Comparison of ENCODE assay signal across 8 cellular contexts in the genomic region with DNA sequence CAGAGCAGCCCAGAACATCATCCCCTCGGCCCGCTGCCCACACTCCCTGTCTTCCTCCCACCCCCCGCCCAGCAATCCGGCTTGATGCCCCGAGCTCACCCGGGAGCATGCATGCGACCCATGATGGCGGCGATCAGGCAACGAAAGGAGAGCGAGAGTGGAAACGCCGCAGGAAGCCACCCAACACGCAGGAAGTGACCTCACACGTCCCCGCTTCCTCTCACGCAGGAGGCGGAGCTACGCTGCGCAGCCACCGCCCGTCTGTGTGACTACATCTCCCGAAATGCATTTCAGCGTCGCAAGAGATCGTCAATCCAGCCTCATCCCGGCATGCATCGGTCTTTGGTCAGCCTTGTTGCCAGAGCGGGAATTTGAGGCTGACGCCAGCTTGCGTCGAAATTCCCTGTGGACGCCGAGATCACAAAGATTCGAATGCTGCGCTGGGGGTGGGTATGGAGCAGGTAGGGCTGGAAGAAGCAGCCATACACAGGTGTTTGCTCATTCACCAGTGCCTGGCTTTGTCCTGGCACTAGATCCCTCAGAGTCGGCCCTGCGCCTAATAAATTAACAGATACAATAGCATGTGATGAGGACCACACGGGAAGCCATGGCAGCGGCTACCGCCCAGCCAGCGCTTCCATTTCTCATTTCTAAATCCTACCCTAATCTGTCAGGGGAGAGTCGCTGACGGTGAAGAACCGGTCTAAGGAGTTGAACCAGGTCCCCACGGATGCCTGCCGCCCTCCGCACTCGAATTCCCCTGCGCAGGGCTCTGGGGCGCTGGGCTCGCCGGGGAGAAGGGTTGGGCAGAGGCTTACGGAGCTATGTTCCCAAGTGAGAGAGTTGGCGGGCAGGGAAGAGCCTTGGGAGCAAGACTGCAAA. TPM values are rescaled to one million over a fixed set of nuclear protein-coding genes. Genes with fewer than 3 reads are reported as not detected.
DNase-seq lines count a peak whose midpoint lies in the region; ATAC-seq, FAIRE-seq and TF ChIP-seq lines count a peak whose summit lies in the region.

RPS13 (minus strand) TSS at position 148 of the 882 bp plus-strand sequence; CDS start at position 122, 26 bp downstream.

- peak; percentile 80 for FAIRE-seq in H54 (lab: Jason Lieb, UNC)

- peak within 1 kb of the TSS; percentile 98 to 99 for H3K27ac Mint-ChIP-seq in natural killer cell treated with Interleukin-12 subunit alpha and Interleukin-12 subunit beta and Interleukin-15 and Interleukin-18, amount 100 ng/mL, for 72 hours

- peaks cover 51% of the 10 kb centered on the region for H3K79me2 ChIP-seq in Loucy (ENCODE audit: insufficient read depth, low read length)

- H3K4me1 ChIP-seq in Loucy (ENCODE audit: insufficient read depth, low read length, poor library complexity, severe bottlenecking): peaks cover 23% of the 10 kb centered on the region

- H3K9me2 ChIP-seq in Loucy (replicated peaks; ENCODE audit: low read depth, low read length): no peaks in the 10 kb centered on the region

- no peaks in the 10 kb centered on the region for H3K9me3 Mint-ChIP-seq in natural killer cell treated with Interleukin-12 subunit alpha and Interleukin-12 subunit beta and Interleukin-15 and Interleukin-18, amount 100 ng/mL, for 72 hours

- peak within 1 kb of the TSS; percentile 93 for H3K9ac ChIP-seq in Loucy (ENCODE audit: low read depth, low read length, poor library complexity, severe bottlenecking)

- peak; percentile 99 to 100 for ATAC-seq in natural killer cell treated with Interleukin-12 subunit alpha and Interleukin-12 subunit beta and Interleukin-15 and Interleukin-18, amount 100 ng/mL, for 72 hours
- peak; percentile 98 for ATAC-seq in stimulated activated naive CD8-positive, alpha-beta T cell treated with anti-CD3 and anti-CD28 coated beads, Interleukin-15, Interleukin-2, amounts not matched to agents 100 U/mL and 50 U/mL, for 24 hours

- H4K20me1 ChIP-seq in Loucy (ENCODE audit: insufficient read depth, low read length, poor library complexity, severe bottlenecking): peaks cover 34% of the 10 kb centered on the region

- H3K36me3 Mint-ChIP-seq in natural killer cell treated with Interleukin-12 subunit alpha and Interleukin-12 subunit beta and Interleukin-15 and Interleukin-18, amount 100 ng/mL, for 72 hours: peaks cover 35% of the 10 kb centered on the region

- H3K4me1 Mint-ChIP-seq in natural killer cell treated with Interleukin-12 subunit alpha and Interleukin-12 subunit beta and Interleukin-15 and Interleukin-18, amount 100 ng/mL, for 72 hours (ENCODE audit: low read depth in 2 of 2): peaks cover 38 to 46% of the 10 kb centered on the region in 2 donors

- H3K9me3 ChIP-seq in Loucy (ENCODE audit: insufficient read depth, low read depth, low read length): no peaks in the 10 kb centered on the region

- peak within 1 kb of the TSS; percentile 100 for H3K4me3 Mint-ChIP-seq in natural killer cell treated with Interleukin-12 subunit alpha and Interleukin-12 subunit beta and Interleukin-15 and Interleukin-18, amount 100 ng/mL, for 72 hours

- H3K27me3 Mint-ChIP-seq in natural killer cell treated with Interleukin-12 subunit alpha and Interleukin-12 subunit beta and Interleukin-15 and Interleukin-18, amount 100 ng/mL, for 72 hours: no peaks in the 10 kb centered on the region

- H3K4me2 ChIP-seq in Loucy (ENCODE audit: low read depth, low read length, poor library complexity, severe bottlenecking): peak within 1 kb of the TSS; percentile 89

- TF ChIP-seq POLR2A in H54 (IDR thresholded peaks at IDR 0.05; ENCODE audit: low read depth, low read length): peak; percentile 93
- peak; percentile 89 for TF ChIP-seq POLR2A in Raji (IDR thresholded peaks at IDR 0.05; ENCODE audit: insufficient read depth, low read depth, low read length)

- no peaks in the 10 kb centered on the region for H3K27me3 ChIP-seq in Loucy (ENCODE audit: insufficient read depth, low read length, poor library complexity, severe bottlenecking)

- H3K4me3 ChIP-seq in Loucy (ENCODE audit: low read length, poor library complexity, severe bottlenecking) (peak within 1 kb of the TSS; percentile 90), fibroblast of pulmonary artery (replicated peaks; ENCODE audit: low read depth, low read length) (peak within 1 kb of the TSS; percentile 98)

- H2AFZ ChIP-seq in Loucy (ENCODE audit: low read length): peak within 1 kb of the TSS; percentile 87

- DNase-seq in EL: peak; percentile 99
- peak; percentile 92 for DNase-seq in H54 (ENCODE audit: insufficient read length, low spot score)
- peak; percentile 93 for DNase-seq in activated T-helper 9 cell treated with anti-CD3 and anti-CD28 coated beads, Interleukin-2, amount 50 U/mL, for 16 hours (ENCODE audit: low read depth)
- peak; percentile 99 for DNase-seq in fibroblast of pulmonary artery (ENCODE audit: low read depth)
- DNase-seq in natural killer cell treated with Interleukin-12 subunit alpha and Interleukin-12 subunit beta and Interleukin-15 and Interleukin-18, amount 100 ng/mL, for 72 hours (ENCODE audit: low spot score): peak; percentile 97
- peak; percentile 92 for DNase-seq in stimulated activated naive CD8-positive, alpha-beta T cell treated with anti-CD3 and anti-CD28 coated beads, Interleukin-15, Interleukin-2, amounts not matched to agents 100 U/mL and 50 U/mL, for 24 hours

- no peaks in the 10 kb centered on the region for H3F3A ChIP-seq in Loucy (ENCODE audit: low read depth)

- peaks cover 15% of the 10 kb centered on the region; the same call in 1 of the 2 replicates for H3K36me3 ChIP-seq in Loucy (ENCODE audit: insufficient read depth, low read length)

- TF ChIP-seq CTCF in Loucy (conservative IDR thresholded peaks at IDR 0.05; ENCODE audit: low read length) (no peak), fibroblast of pulmonary artery (IDR thresholded peaks at IDR 0.05; ENCODE audit: low read length, missing control alignments) (no peak)

RNA-seq across cellular contexts. Expression of gene RPS13, which starts in this region (rescaled TPM):
- total RNA-seq in natural killer cell treated with Interleukin-12 subunit alpha and Interleukin-12 subunit beta and Interleukin-15 and Interleukin-18, amount 100 ng/mL, for 72 hours: 100 to 1,000 TPM; 688 to 721 TPM

Comparison
In these comparisons a context has a peak if more than half of its experiments do, and no peak if none do; other contexts are left out.
1. Peak in every context shown above with its lines: DNase-seq, ATAC-seq and H3K4me3 ChIP-seq.